ENCODE assay signal across 17 cellular contexts in genomic region chr7:157664034-157664433, GRCh38.
DNase-seq lines count a peak whose midpoint lies in the region; ATAC-seq, FAIRE-seq and TF ChIP-seq lines count a peak whose summit lies in the region.
"Had no signal": no experiment of that assay in that cellular context is flagged by ENCODE, and none has a peak within 500 bp of the region (broad histone marks: within the 10 kb centered on the region; RNA-seq: fewer than 3 reads in every experiment).

No MANE protein-coding gene starts in this region.

- no peak overlapping the region for H3K4me2 ChIP-seq in osteoblast (ENCODE audit: insufficient read depth, low read length)

- H3K27me3 ChIP-seq in osteoblast (ENCODE audit: insufficient read depth, low read length), result no peaks in the 10 kb centered on the region

- peaks cover 12% of the 10 kb centered on the region for H3K27me3 Mint-ChIP-seq in activated naive CD8-positive, alpha-beta T cell treated with anti-CD3 and anti-CD28 coated beads, Interleukin-2, amount 10 ng/mL, durations not matched to agents 7 days and 5 days
- H3K27me3 Mint-ChIP-seq in activated naive CD8-positive, alpha-beta T cell treated with anti-CD3 and anti-CD28 coated beads for 36 hours, result peaks cover 6% of the 10 kb centered on the region

- H4K20me1 ChIP-seq in osteoblast (ENCODE audit: insufficient read depth, low read length), result no peaks in the 10 kb centered on the region

- no peak for FAIRE-seq in kidney (lab: Jason Lieb, UNC)
- FAIRE-seq: D721Med, GM12892 had no signal

- DNase-seq in activated naive CD8-positive, alpha-beta T cell treated with anti-CD3 and anti-CD28 coated beads, Interleukin-2, amount 10 ng/mL, durations not matched to agents 7 days and 5 days, result peak; percentile 9
- DNase-seq in activated naive CD8-positive, alpha-beta T cell treated with anti-CD3 and anti-CD28 coated beads for 36 hours, result no peak
- DNase-seq in kidney (peak; percentile 41), sciatic nerve (ENCODE audit: low spot score) (peak; percentile 9), HT-29 (ENCODE audit: low spot score) (no peak), osteoblast (ENCODE audit: insufficient read length, low spot score, missing footprints) (no peak)
- DNase-seq in activated effector memory CD4-positive, alpha-beta T cell treated with anti-CD3 and anti-CD28 coated beads, Interleukin-2, amount 50 U/mL, for 16 hours, result no peak
- DNase-seq: CD8-positive, alpha-beta T cell; DMS153; GDM1; GOT3; H9 had no signal

- H3K9me3 Mint-ChIP-seq in activated naive CD8-positive, alpha-beta T cell treated with anti-CD3 and anti-CD28 coated beads, Interleukin-2, amount 10 ng/mL, durations not matched to agents 7 days and 5 days, result no peaks in the 10 kb centered on the region
- no peaks in the 10 kb centered on the region for H3K9me3 Mint-ChIP-seq in activated naive CD8-positive, alpha-beta T cell treated with anti-CD3 and anti-CD28 coated beads for 36 hours
- H3K9me3 Mint-ChIP-seq: CD8-positive, alpha-beta T cell; H9 had no signal

- no peak overlapping the region for H3K4me3 Mint-ChIP-seq in activated naive CD8-positive, alpha-beta T cell treated with anti-CD3 and anti-CD28 coated beads, Interleukin-2, amount 10 ng/mL, durations not matched to agents 7 days and 5 days
- no peak overlapping the region for H3K4me3 Mint-ChIP-seq in activated naive CD8-positive, alpha-beta T cell treated with anti-CD3 and anti-CD28 coated beads for 36 hours
- H3K4me3 Mint-ChIP-seq: CD8-positive, alpha-beta T cell; H9 had no signal

- H3K9ac ChIP-seq in kidney (ENCODE audit: low read length in 2 of 2), result no peak overlapping the region

- no peak overlapping the region for H2AFZ ChIP-seq in osteoblast (ENCODE audit: low read length)

- POLR2A ChIA-PET in activated naive CD8-positive, alpha-beta T cell treated with anti-CD3 and anti-CD28 coated beads, Interleukin-2, amount 10 ng/mL, durations not matched to agents 7 days and 5 days (lab: Charles Lee), result no interaction called here

- TF ChIP-seq CTCF in C4-2B (conservative IDR thresholded peaks at IDR 0.05) (no peak), kidney (IDR thresholded peaks at IDR 0.05; ENCODE audit: borderline replicate concordance, extremely low read depth, insufficient read depth) (no peak), osteoblast (IDR thresholded peaks at IDR 0.05; ENCODE audit: extremely low read depth, low read depth, low read length) (no peak)

- H3K27ac ChIP-seq in C4-2B (peak overlapping the region; percentile 71), kidney (ENCODE audit: low read depth in 2 of 2, low read length in 2 of 2) (no peak overlapping the region), osteoblast (ENCODE audit: low read depth, low read length) (no peak overlapping the region)
- H3K27ac ChIP-seq: 22Rv1, HL-60 had no signal

- H3K36me3 Mint-ChIP-seq in activated naive CD8-positive, alpha-beta T cell treated with anti-CD3 and anti-CD28 coated beads, Interleukin-2, amount 10 ng/mL, durations not matched to agents 7 days and 5 days, result no peaks in the 10 kb centered on the region
- H3K36me3 Mint-ChIP-seq in activated naive CD8-positive, alpha-beta T cell treated with anti-CD3 and anti-CD28 coated beads for 36 hours, result no peaks in the 10 kb centered on the region
- H3K36me3 Mint-ChIP-seq: CD8-positive, alpha-beta T cell had no signal

- H3K27ac Mint-ChIP-seq in activated naive CD8-positive, alpha-beta T cell treated with anti-CD3 and anti-CD28 coated beads, Interleukin-2, amount 10 ng/mL, durations not matched to agents 7 days and 5 days, result no peak overlapping the region
- no peak overlapping the region for H3K27ac Mint-ChIP-seq in activated naive CD8-positive, alpha-beta T cell treated with anti-CD3 and anti-CD28 coated beads for 36 hours
- H3K27ac Mint-ChIP-seq: CD8-positive, alpha-beta T cell; H9 had no signal

- intact Hi-C loops in kidney (cut with DNase I), result no loop called here
- intact Hi-C loops in sciatic nerve (cut with DNase I), result no loop called here

- H3K79me2 ChIP-seq in osteoblast (ENCODE audit: insufficient read depth, low read length), result no peaks in the 10 kb centered on the region

- H3K4me1 ChIP-seq in kidney (ENCODE audit: control insufficient read depth in 1 of 2, insufficient read depth in 1 of 2, low read depth in 1 of 2, low read length in 2 of 2) (no peaks in the 10 kb centered on the region), osteoblast (ENCODE audit: insufficient read depth, low read length) (no peaks in the 10 kb centered on the region)

- no peaks in the 10 kb centered on the region for H3K9me3 ChIP-seq in kidney (ENCODE audit: control insufficient read depth in 1 of 2, low read length in 2 of 2)
- H3K9me3 ChIP-seq in osteoblast (ENCODE audit: low read depth, low read length), result no peaks in the 10 kb centered on the region

- H3K4me3 ChIP-seq in kidney (ENCODE audit: low read length in 2 of 2) (no peak overlapping the region), osteoblast (ENCODE audit: insufficient read depth, low read length) (no peak overlapping the region)

- peaks cover 14% of the 10 kb centered on the region for H3K4me1 Mint-ChIP-seq in activated naive CD8-positive, alpha-beta T cell treated with anti-CD3 and anti-CD28 coated beads, Interleukin-2, amount 10 ng/mL, durations not matched to agents 7 days and 5 days
- peaks cover 17% of the 10 kb centered on the region for H3K4me1 Mint-ChIP-seq in activated naive CD8-positive, alpha-beta T cell treated with anti-CD3 and anti-CD28 coated beads for 36 hours
- H3K4me1 Mint-ChIP-seq: H9 had no signal

- H3K36me3 ChIP-seq in kidney (ENCODE audit: control insufficient read depth in 1 of 2, insufficient read depth in 2 of 2, low read length in 2 of 2) (no peaks in the 10 kb centered on the region), osteoblast (ENCODE audit: insufficient read depth, low read length) (no peaks in the 10 kb centered on the region)

- ATAC-seq in activated naive CD8-positive, alpha-beta T cell treated with anti-CD3 and anti-CD28 coated beads, Interleukin-2, amount 10 ng/mL, durations not matched to agents 7 days and 5 days (ENCODE audit: low read depth), result no peak
- no peak for ATAC-seq in sciatic nerve
- ATAC-seq: CD8-positive, alpha-beta T cell had no signal

Comparison
In these comparisons a context has a peak if more than half of its experiments do, and no peak if none do; other contexts are left out.
1. DNase-seq: peak in activated naive CD8-positive, alpha-beta T cell treated with anti-CD3 and anti-CD28 coated beads, Interleukin-2, amount 10 ng/mL, durations not matched to agents 7 days and 5 days (single experiment), kidney (single experiment) and sciatic nerve (single experiment); none in activated naive CD8-positive, alpha-beta T cell treated with anti-CD3 and anti-CD28 coated beads for 36 hours (single experiment), activated effector memory CD4-positive, alpha-beta T cell treated with anti-CD3 and anti-CD28 coated beads, Interleukin-2, amount 50 U/mL, for 16 hours (single experiment), HT-29 (single experiment) and osteoblast (single experiment).